ENCODE assay signal across 8 cellular contexts in the genomic region with DNA sequence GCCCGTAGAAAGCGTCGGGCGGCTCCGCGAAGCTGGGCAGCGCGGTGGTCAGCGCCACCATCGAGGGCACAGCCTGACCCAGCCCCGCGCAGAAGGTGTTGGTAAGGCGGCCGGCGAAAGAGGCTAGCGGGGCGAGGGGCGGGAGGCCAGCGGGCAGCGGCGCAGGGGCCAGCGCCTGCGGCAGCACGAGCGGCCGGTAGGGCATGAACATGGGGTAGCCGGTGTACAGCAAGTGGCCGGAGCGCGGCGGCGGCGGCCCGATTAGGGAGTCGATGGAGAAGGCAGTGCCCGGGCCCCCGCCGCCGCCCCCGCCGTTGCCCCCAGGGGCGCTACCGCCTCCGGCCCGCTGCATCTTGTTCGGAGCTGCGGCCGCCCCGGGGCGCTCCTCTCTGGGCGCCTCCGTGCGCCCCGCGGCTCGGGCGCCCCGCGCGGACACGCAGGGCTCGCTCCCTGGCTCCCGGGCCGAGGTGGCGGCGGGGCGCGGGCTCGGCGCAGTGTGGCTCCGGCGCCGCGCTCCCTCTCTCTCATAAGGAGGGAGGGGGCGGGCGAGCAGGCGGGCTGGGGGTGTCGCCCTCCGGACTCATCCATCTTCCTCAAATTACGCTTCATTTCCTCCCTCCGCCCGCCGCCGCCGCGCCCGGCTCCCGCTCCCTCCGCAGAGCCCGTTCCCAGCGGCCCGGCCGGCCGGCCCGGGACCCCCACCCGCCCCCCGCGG. TPM values are rescaled to one million over a fixed set of nuclear protein-coding genes. Genes with fewer than 3 reads are reported as not detected.
DNase-seq lines count a peak whose midpoint lies in the region; ATAC-seq and TF ChIP-seq lines count a peak whose summit lies in the region.

A gene (minus strand): TSS at position 498 of the 715 bp plus-strand sequence. CDS start 146 bp downstream, at position 352.

- H3K4me3 ChIP-seq in CD8-positive, alpha-beta T cell (ENCODE audit: low read depth, low read length) = peak within 1 kb of the TSS; percentile 45
- H3K4me3 ChIP-seq in MG63 = peak within 1 kb of the TSS; percentile 29
- H3K4me3 ChIP-seq in breast epithelium = peak within 1 kb of the TSS; percentile 37 to 74 (median 51)
- peak within 1 kb of the TSS; percentile 26 to 42 (median 29) for H3K4me3 ChIP-seq in right lobe of liver

- intact Hi-C loops in CD8-positive, alpha-beta T cell (cut with DNase I, micrococcal nuclease) = loop anchor here in 1 of 2 experiments (5.0 kb wide), 1 partner anchor 135 kb away; no protein-coding TSS in a partner anchor
- intact Hi-C loops in breast epithelium (cut with DNase I; ENCODE audit: low total_unique reads) (no loop called here), right lobe of liver (cut with DNase I) (no loop called here)

- H3K27ac ChIP-seq in CD8-positive, alpha-beta T cell (ENCODE audit: low read depth, low read length) = no peak within 1 kb of the TSS
- H3K27ac ChIP-seq in breast epithelium (no peak within 1 kb of the TSS), right lobe of liver (no peak within 1 kb of the TSS)

- WGBS in right lobe of liver (ENCODE audit: insufficient coverage, low coverage, low lambda C conversion rate, missing lambda C conversion rate) = 0% methylated on average over 7 of the region's 98 CpGs

- no peaks in the 10 kb centered on the region for H3K36me3 ChIP-seq in CD8-positive, alpha-beta T cell (ENCODE audit: insufficient read depth, low read length)
- no peaks in the 10 kb centered on the region for H3K36me3 ChIP-seq in MG63
- no peaks in the 10 kb centered on the region for H3K36me3 ChIP-seq in breast epithelium
- H3K36me3 ChIP-seq in right lobe of liver = no peaks in the 10 kb centered on the region

- H3K4me1 Mint-ChIP-seq in CD8-positive, alpha-beta T cell (ENCODE audit: low read depth) = peaks cover 6% of the 10 kb centered on the region
- peaks cover 12% of the 10 kb centered on the region for H3K4me1 Mint-ChIP-seq in type B pancreatic cell (ENCODE audit: unreplicated experiment)

- peak in 1 of 7 experiments; percentile 20 for DNase-seq in CD8-positive, alpha-beta T cell
- DNase-seq in MG63 = no peak
- no peak for DNase-seq in breast epithelium (ENCODE audit: low spot score in 2 of 2)
- peak in 1 of 3 donors; percentile 41 for DNase-seq in right lobe of liver
- peak; percentile 70 for DNase-seq in type B pancreatic cell (ENCODE audit: extremely low spot score, unreplicated experiment)
- no peak for DNase-seq in GDM1 (lab: John Stamatoyannopoulos, UW)

- no peak within 1 kb of the TSS for H3K27ac Mint-ChIP-seq in CD8-positive, alpha-beta T cell
- no peak within 1 kb of the TSS for H3K27ac Mint-ChIP-seq in type B pancreatic cell

- no peak for TF ChIP-seq POLR2A in breast epithelium (IDR thresholded peaks at IDR 0.05)
- no peak for TF ChIP-seq POLR2A in right lobe of liver (IDR thresholded peaks at IDR 0.05)

- POLR2A ChIA-PET in CD8-positive, alpha-beta T cell (lab: Charles Lee) = no interaction called here

- H3K4me3 Mint-ChIP-seq in CD8-positive, alpha-beta T cell = peak within 1 kb of the TSS; percentile 78
- peak within 1 kb of the TSS; percentile 84 for H3K4me3 Mint-ChIP-seq in type B pancreatic cell

- H3K9me3 ChIP-seq in CD8-positive, alpha-beta T cell (ENCODE audit: low read length) = no peaks in the 10 kb centered on the region
- H3K9me3 ChIP-seq in MG63 (no peaks in the 10 kb centered on the region), breast epithelium (no peaks in the 10 kb centered on the region), right lobe of liver (no peaks in the 10 kb centered on the region)

- peak; percentile 5 for TF ChIP-seq CTCF in CD8-positive, alpha-beta T cell (IDR thresholded peaks at IDR 0.05)
- TF ChIP-seq CTCF in breast epithelium (IDR thresholded peaks at IDR 0.05) = no peak
- TF ChIP-seq CTCF in right lobe of liver (IDR thresholded peaks at IDR 0.05) = no peak
- TF ChIP-seq CTCF in type B pancreatic cell (conservative IDR thresholded peaks at IDR 0.05) = peak; percentile 69

- H3K4me1 ChIP-seq in CD8-positive, alpha-beta T cell (ENCODE audit: insufficient read depth, low read length) = peaks cover 5% of the 10 kb centered on the region
- H3K4me1 ChIP-seq in breast epithelium (peaks cover 0 to 11% of the 10 kb centered on the region in 2 donors), right lobe of liver (peaks cover 0 to 16% (median 4%) of the 10 kb centered on the region in 4 donors)

- H3K36me3 Mint-ChIP-seq in CD8-positive, alpha-beta T cell = no peaks in the 10 kb centered on the region
- H3K36me3 Mint-ChIP-seq in type B pancreatic cell = no peaks in the 10 kb centered on the region

- CTCF ChIA-PET in CD8-positive, alpha-beta T cell (lab: Charles Lee) = interaction anchor here (0.6 to 2.2 kb wide), 7 partner anchors 8 to 137 kb away, joined by 3 to 6 read pairs (median 4); no protein-coding TSS in a partner anchor

- H3K9me3 Mint-ChIP-seq in CD8-positive, alpha-beta T cell = no peaks in the 10 kb centered on the region
- peaks cover under 1% of the 10 kb centered on the region for H3K9me3 Mint-ChIP-seq in type B pancreatic cell

- peak; percentile 57 for ATAC-seq in CD8-positive, alpha-beta T cell
- ATAC-seq in right lobe of liver (peak; percentile 29 to 47 (median 44)), GM19463 (IDR thresholded peaks at IDR 0.05; ENCODE audit: unreplicated experiment) (no peak), GM21381 (IDR thresholded peaks at IDR 0.05; ENCODE audit: unreplicated experiment) (no peak)

- peaks cover 16% of the 10 kb centered on the region for H3K27me3 ChIP-seq in CD8-positive, alpha-beta T cell (ENCODE audit: insufficient read depth, low read length)
- H3K27me3 ChIP-seq in MG63 = peaks cover 20% of the 10 kb centered on the region
- H3K27me3 ChIP-seq in breast epithelium = peaks cover 2 to 43% of the 10 kb centered on the region in 2 donors
- peaks cover 0 to 18% of the 10 kb centered on the region in 2 donors for H3K27me3 ChIP-seq in right lobe of liver

- peaks cover 36% of the 10 kb centered on the region for H3K27me3 Mint-ChIP-seq in CD8-positive, alpha-beta T cell (ENCODE audit: low read depth)
- H3K27me3 Mint-ChIP-seq in type B pancreatic cell = peaks cover 33% of the 10 kb centered on the region

RNA-seq across cellular contexts. Expression of the gene that starts here (rescaled TPM):
- total RNA-seq in CD8-positive, alpha-beta T cell = not detected
- not detected in 2 replicates for total RNA-seq in MG63 (2014; rRNA removed; shearing (Covaris generic); ENCODE audit: low replicate concordance)
- not detected for total RNA-seq in breast epithelium
- total RNA-seq in right lobe of liver = not detected
- 0.26 and 0.41 TPM in 2 replicates for total RNA-seq in type B pancreatic cell (ENCODE audit: low replicate concordance)

Comparison
In these comparisons a context has a peak if more than half of its experiments do, and no peak if none do; other contexts are left out.
1. Peak in ATAC-seq and H3K4me3 ChIP-seq in CD8-positive, alpha-beta T cell; RNA of the gene not detected or under 1 TPM.
2. Peak in ATAC-seq and H3K4me3 ChIP-seq in right lobe of liver; RNA of the gene not detected or under 1 TPM.
3. Peak in DNase-seq in type B pancreatic cell; RNA of the gene not detected or under 1 TPM.
4. CTCF ChIP-seq: peak in CD8-positive, alpha-beta T cell (single experiment) and type B pancreatic cell (single experiment); none in breast epithelium (0 of 3) and right lobe of liver (0 of 4).
5. Peak in every context shown above with its lines, with median percentiles within 50 percentile points of each other: H3K4me3 ChIP-seq.